ENCODE assay signal across 8 cellular contexts in the genomic region with DNA sequence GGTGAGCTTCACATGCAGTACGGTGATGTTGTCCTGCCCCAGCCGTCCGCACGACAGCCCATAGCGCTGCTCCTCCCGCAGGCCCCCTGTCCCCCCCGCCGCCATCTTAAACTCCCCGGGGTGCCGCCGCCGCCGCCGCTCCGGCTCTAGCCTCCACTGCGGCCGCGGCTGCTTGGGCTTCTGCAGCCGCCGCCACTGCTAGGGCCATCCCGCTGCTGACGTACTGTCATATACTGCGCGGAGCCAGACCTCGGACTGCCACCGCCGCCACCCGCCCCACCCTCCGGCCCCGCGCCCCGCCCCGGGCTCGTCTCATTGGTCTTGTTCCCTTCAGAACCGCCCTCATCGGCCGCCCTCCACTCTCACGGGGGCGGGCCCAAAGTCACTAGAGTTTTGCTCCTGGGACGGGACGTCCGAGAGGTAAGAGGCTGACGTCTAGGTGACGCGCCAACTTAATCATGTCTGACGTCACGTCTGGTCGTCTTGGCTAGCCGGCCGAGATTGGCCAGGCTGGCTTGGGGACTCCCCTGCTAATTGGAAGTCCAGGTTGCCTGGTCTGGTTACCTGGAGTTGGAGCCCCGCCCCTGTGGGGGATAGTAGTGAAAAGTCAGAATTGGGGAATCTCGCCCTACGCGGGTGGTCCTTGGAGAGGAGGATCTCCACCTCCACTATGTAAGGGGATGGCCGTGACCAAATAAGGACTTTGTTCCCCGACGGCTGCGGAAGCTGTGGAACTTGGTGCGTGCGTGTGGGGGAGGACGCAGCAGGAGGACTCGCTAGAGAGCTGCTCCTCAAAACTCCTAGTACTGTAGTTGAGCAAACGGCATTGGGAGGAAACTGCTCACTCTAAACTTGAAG. TPM values are rescaled to one million over a fixed set of nuclear protein-coding genes. Genes with fewer than 3 reads are reported as not detected.
DNase-seq lines count a peak whose midpoint lies in the region; ATAC-seq and TF ChIP-seq lines count a peak whose summit lies in the region.

TSS of gene ELL2 (minus strand) at position 235 of the 858 bp plus-strand sequence. CDS start at position 105, 130 bp downstream.

- no peaks in the 10 kb centered on the region for H3K9me3 ChIP-seq in thoracic aorta

- H3K27ac ChIP-seq in thoracic aorta, result peak within 1 kb of the TSS; percentile 98 to 99

- peak; percentile 95 for DNase-seq in GM10266 (ENCODE audit: extremely low spot score)
- peak; percentile 97 for DNase-seq in HFFc6
- DNase-seq in NB4 (ENCODE audit: low read depth), result peak; percentile 98
- peak; percentile 99 for DNase-seq in SW480 (ENCODE audit: low spot score)
- peak; percentile 97 for DNase-seq in activated naive CD8-positive, alpha-beta T cell treated with anti-CD3 and anti-CD28 coated beads, Interleukin-2, amount 50 U/mL, for 24 hours
- peak; percentile 99 for DNase-seq in Right ventricle myocardium inferior (ENCODE audit: missing footprints)
- peak; percentile 97 for DNase-seq in osteocyte (ENCODE audit: extremely low spot score, unreplicated experiment)
- DNase-seq in thoracic aorta (ENCODE audit: low spot score), result peak; percentile 99

- no peak for TF ChIP-seq CTCF in GM10266 (IDR thresholded peaks at IDR 0.05; ENCODE audit: control insufficient read depth, insufficient read depth, low read depth, missing control alignments)
- TF ChIP-seq CTCF in HFFc6 (IDR thresholded peaks at IDR 0.05), result no peak
- no peak for TF ChIP-seq CTCF in NB4 (IDR thresholded peaks at IDR 0.05; ENCODE audit: low read depth, low read length)
- no peak for TF ChIP-seq CTCF in osteocyte (IDR thresholded peaks at IDR 0.05)
- no peak for TF ChIP-seq CTCF in thoracic aorta (IDR thresholded peaks at IDR 0.05)

- intact Hi-C loops in Right ventricle myocardium inferior (cut with DNase I), result loop anchor here (1.0 to 10.0 kb wide), 4 partner anchors 65 to 374 kb away; partner anchors contain the start of gene RFESD

- H3K27ac Mint-ChIP-seq in HFFc6 (peak within 1 kb of the TSS; percentile 96), osteocyte (ENCODE audit: unreplicated experiment) (peak within 1 kb of the TSS; percentile 96)
- peak within 1 kb of the TSS; percentile 98 for H3K27ac Mint-ChIP-seq in activated naive CD8-positive, alpha-beta T cell treated with anti-CD3 and anti-CD28 coated beads, Interleukin-2, amount 50 U/mL, for 24 hours

- H3K4me1 ChIP-seq in thoracic aorta (ENCODE audit: control insufficient read depth in 1 of 2, low read depth in 2 of 2), result peaks cover under 1 to 25% of the 10 kb centered on the region in 2 donors

- H3K4me3 ChIP-seq in NB4 (ENCODE audit: low read depth, low read length) (peak within 1 kb of the TSS; percentile 72), thoracic aorta (peak within 1 kb of the TSS; percentile 97)

- peaks cover 38% of the 10 kb centered on the region for H3K4me1 Mint-ChIP-seq in HFFc6 (ENCODE audit: low read depth)
- H3K4me1 Mint-ChIP-seq in activated naive CD8-positive, alpha-beta T cell treated with anti-CD3 and anti-CD28 coated beads, Interleukin-2, amount 50 U/mL, for 24 hours, result peaks cover 60% of the 10 kb centered on the region
- peaks cover 45% of the 10 kb centered on the region for H3K4me1 Mint-ChIP-seq in osteocyte (ENCODE audit: unreplicated experiment)

- H3K27me3 Mint-ChIP-seq in HFFc6 (ENCODE audit: insufficient read depth) (peaks cover 8% of the 10 kb centered on the region), osteocyte (ENCODE audit: unreplicated experiment) (no peaks in the 10 kb centered on the region)
- no peaks in the 10 kb centered on the region for H3K27me3 Mint-ChIP-seq in activated naive CD8-positive, alpha-beta T cell treated with anti-CD3 and anti-CD28 coated beads, Interleukin-2, amount 50 U/mL, for 24 hours

- H3K4me3 Mint-ChIP-seq in HFFc6, result peak within 1 kb of the TSS; percentile 97
- H3K4me3 Mint-ChIP-seq in activated naive CD8-positive, alpha-beta T cell treated with anti-CD3 and anti-CD28 coated beads, Interleukin-2, amount 50 U/mL, for 24 hours, result peak within 1 kb of the TSS; percentile 97
- H3K4me3 Mint-ChIP-seq in osteocyte (ENCODE audit: unreplicated experiment), result peak within 1 kb of the TSS; percentile 90

- H3K36me3 ChIP-seq in thoracic aorta, result no peaks in the 10 kb centered on the region

- H3K9me3 Mint-ChIP-seq in HFFc6 (peaks cover 6% of the 10 kb centered on the region; the same call in 1 of the 2 replicates), osteocyte (ENCODE audit: unreplicated experiment) (no peaks in the 10 kb centered on the region)
- H3K9me3 Mint-ChIP-seq in activated naive CD8-positive, alpha-beta T cell treated with anti-CD3 and anti-CD28 coated beads, Interleukin-2, amount 50 U/mL, for 24 hours, result no peaks in the 10 kb centered on the region

- TF ChIP-seq POLR2A in NB4 (IDR thresholded peaks at IDR 0.05; ENCODE audit: extremely low read depth, insufficient read length), result peak; percentile 64

- no peaks in the 10 kb centered on the region for H3K27me3 ChIP-seq in thoracic aorta (replicated peaks; ENCODE audit: insufficient read depth)

- peak; percentile 83 for ATAC-seq in activated naive CD8-positive, alpha-beta T cell treated with anti-CD3 and anti-CD28 coated beads, Interleukin-2, amount 50 U/mL, for 24 hours
- peak; percentile 93 for ATAC-seq in Right ventricle myocardium inferior
- peak; percentile 87 for ATAC-seq in thoracic aorta (ENCODE audit: insufficient number of reproducible peaks, low FRiP score, low read depth)

- peaks cover 43% of the 10 kb centered on the region for H3K36me3 Mint-ChIP-seq in HFFc6 (ENCODE audit: low read depth)
- peaks cover 24% of the 10 kb centered on the region for H3K36me3 Mint-ChIP-seq in activated naive CD8-positive, alpha-beta T cell treated with anti-CD3 and anti-CD28 coated beads, Interleukin-2, amount 50 U/mL, for 24 hours (ENCODE audit: low read depth)
- H3K36me3 Mint-ChIP-seq in osteocyte (ENCODE audit: unreplicated experiment), result peaks cover 2% of the 10 kb centered on the region

RNA-seq across cellular contexts. Expression of gene ELL2, which starts in this region (rescaled TPM):
- 100 to 1,000 TPM; 346 to 505 (median 380) TPM for total RNA-seq in HFFc6 (2021; fragmentation: NEBNext Ultra II Directional; extraction: Animal tissue kit (Norgen Biotek cat#: 25700))
- 26.7 TPM for total RNA-seq in Right ventricle myocardium inferior
- total RNA-seq in osteocyte, result 50.7 and 50.8 TPM in 2 replicates
- 100 to 1,000 TPM in 1 of 2 donors, 10 to 100 TPM in 1; 83.9 to 248 TPM for total RNA-seq in thoracic aorta

Comparison
In these comparisons a context has a peak if more than half of its experiments do, and no peak if none do; other contexts are left out.
1. Peak in every context shown above with its lines: DNase-seq, ATAC-seq, H3K4me3 ChIP-seq and H3K27ac ChIP-seq.